19 cellular contexts compared by ENCODE assay signal in genomic region chr2:144376475-144376874, GRCh38.
"Had no signal": no experiment of that assay in that cellular context is flagged by ENCODE, and none has a peak within 500 bp of the region (broad histone marks: within the 10 kb centered on the region; RNA-seq: fewer than 3 reads in every experiment).

No MANE protein-coding gene starts in this region.

- H3K4me3 ChIP-seq: upper lobe of left lung had no signal

- H3K9me3 ChIP-seq: upper lobe of left lung had no signal

- H3K27me3 ChIP-seq: foreskin keratinocyte, upper lobe of left lung had no signal

- ATAC-seq: activated T-cell treated with anti-CD3 and anti-CD28 coated beads, Interleukin-2, amount 50 U/mL, for 72 hours; foreskin keratinocyte; natural killer cell; stimulated activated naive CD8-positive, alpha-beta T cell treated with anti-CD3 and anti-CD28 coated beads, Interleukin-15, Interleukin-2, amounts not matched to agents 100 U/mL and 50 U/mL, for 24 hours had no signal

- DNase-seq: activated CD4-positive, alpha-beta T cell treated with anti-CD3 and anti-CD28 coated beads, Interleukin-2, amount 10 ng/mL, durations not matched to agents 24 days and 14 days; activated CD4-positive, CD25-positive, alpha-beta regulatory T cell; activated CD8-positive, alpha-beta memory T cell treated with anti-CD3 and anti-CD28 coated beads, Interleukin-2, amount 50 U/mL, for 48 hours; activated gamma-delta T cell treated with Interleukin-2 at 50 U/mL for 16 hours; activated naive CD8-positive, alpha-beta T cell treated with anti-CD3 and anti-CD28 coated beads, Interleukin-2, amount 10 ng/mL, durations not matched to agents 7 days and 5 days; activated T-cell treated with anti-CD3 and anti-CD28 coated beads, Interleukin-2, amount 50 U/mL, for 72 hours; anterior cingulate cortex; effector memory CD4-positive, alpha-beta T cell; foreskin keratinocyte; head of caudate nucleus; immature natural killer cell; mesendoderm; natural killer cell; nucleus accumbens; posterior cingulate gyrus; retina; stimulated activated CD4-positive, alpha-beta T cell treated with anti-CD3 and anti-CD28 coated beads, Interleukin-4, amount 100 ng/mL, for 24 hours; stimulated activated naive CD8-positive, alpha-beta T cell treated with anti-CD3 and anti-CD28 coated beads, Interleukin-15, Interleukin-2, amounts not matched to agents 100 U/mL and 50 U/mL, for 24 hours; upper lobe of left lung had no signal

- H3K36me3 ChIP-seq: upper lobe of left lung had no signal

- H3K27ac ChIP-seq: foreskin keratinocyte, upper lobe of left lung had no signal

- H3K4me1 ChIP-seq: foreskin keratinocyte had no signal
